13 cellular contexts compared by ENCODE assay signal in the genomic region with DNA sequence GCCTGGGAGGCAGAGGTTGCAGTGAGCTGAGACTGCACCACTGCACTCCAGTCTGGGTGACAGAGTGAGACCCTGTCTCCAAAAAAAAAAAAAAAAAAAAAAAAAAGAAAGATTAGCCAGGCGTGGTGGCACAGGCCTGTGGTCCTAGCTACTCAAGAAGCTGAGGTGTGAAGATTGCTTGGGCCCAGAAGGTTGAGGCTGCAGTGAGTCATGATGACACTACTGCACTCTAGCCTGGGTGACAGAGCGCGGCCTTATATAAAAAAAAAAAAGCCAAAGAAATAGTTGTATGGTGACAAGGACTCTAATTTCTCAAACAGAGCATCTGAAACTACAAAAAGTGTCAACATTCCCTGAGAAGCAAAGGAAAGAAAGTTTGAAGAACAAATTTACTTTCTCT. TPM values are rescaled to one million over a fixed set of nuclear protein-coding genes. Genes with fewer than 3 reads are reported as not detected.
DNase-seq lines count a peak whose midpoint lies in the region; ATAC-seq and TF ChIP-seq lines count a peak whose summit lies in the region.
"Had no signal": no experiment of that assay in that cellular context is flagged by ENCODE, and none has a peak within 500 bp of the region (broad histone marks: within the 10 kb centered on the region; RNA-seq: fewer than 3 reads in every experiment).

No MANE protein-coding gene starts in this region.

- H3K4me2 ChIP-seq in PC-9 = peak overlapping the region; percentile 47
- H3K4me2 ChIP-seq: GM23338 had no signal

- H3K27me3 ChIP-seq in PC-9 (ENCODE audit: insufficient read depth, low read depth) (no peaks in the 10 kb centered on the region), H7 (ENCODE audit: control insufficient read depth, insufficient read depth, low read length) (peaks cover 4% of the 10 kb centered on the region; the same call in 1 of the 2 replicates)
- H3K27me3 ChIP-seq: dorsolateral prefrontal cortex, suprapubic skin had no signal

- H3F3A ChIP-seq in PC-9 (ENCODE audit: insufficient read depth, low read depth) = peaks cover 54% of the 10 kb centered on the region

- H2AFZ ChIP-seq in PC-9 = no peak overlapping the region
- H2AFZ ChIP-seq: GM23338 had no signal

- H4K20me1 ChIP-seq in PC-9 (ENCODE audit: insufficient read depth) = no peaks in the 10 kb centered on the region

- H3K36me3 ChIP-seq in PC-9 (ENCODE audit: low read depth) = no peaks in the 10 kb centered on the region
- H3K36me3 ChIP-seq in H7 (replicated peaks; ENCODE audit: control insufficient read depth, insufficient read depth, low read length) = no peaks in the 10 kb centered on the region
- H3K36me3 ChIP-seq: suprapubic skin had no signal

- intact Hi-C loops in PC-9 (cut with micrococcal nuclease; ENCODE audit: unreplicated experiment) = no loop called here

- H3K9me2 ChIP-seq in PC-9 (ENCODE audit: insufficient read depth) = no peaks in the 10 kb centered on the region

- no peaks in the 10 kb centered on the region for H3K9me3 Mint-ChIP-seq in activated CD8-positive, alpha-beta memory T cell treated with anti-CD3 and anti-CD28 coated beads, Interleukin-2, amount 10 ng/mL, durations not matched to agents 7 days and 5 days (ENCODE audit: low read depth)
- no peaks in the 10 kb centered on the region for H3K9me3 Mint-ChIP-seq in activated naive CD8-positive, alpha-beta T cell treated with anti-CD3 and anti-CD28 coated beads, Interleukin-2, amount 50 U/mL, for 24 hours
- H3K9me3 Mint-ChIP-seq: GM23338 had no signal

- H3K4me1 Mint-ChIP-seq in activated CD8-positive, alpha-beta memory T cell treated with anti-CD3 and anti-CD28 coated beads, Interleukin-2, amount 10 ng/mL, durations not matched to agents 7 days and 5 days = peaks cover 56% of the 10 kb centered on the region
- peaks cover 48% of the 10 kb centered on the region for H3K4me1 Mint-ChIP-seq in activated naive CD8-positive, alpha-beta T cell treated with anti-CD3 and anti-CD28 coated beads, Interleukin-2, amount 50 U/mL, for 24 hours

- H3K4me1 ChIP-seq in PC-9 (replicated peaks; ENCODE audit: insufficient read depth) = peaks cover 60% of the 10 kb centered on the region

- DNase-seq in activated CD8-positive, alpha-beta memory T cell treated with anti-CD3 and anti-CD28 coated beads, Interleukin-2, amount 10 ng/mL, durations not matched to agents 7 days and 5 days = peak; percentile 76
- DNase-seq in activated CD8-positive, alpha-beta memory T cell treated with anti-CD3 and anti-CD28 coated beads for 24 hours = no peak
- DNase-seq in PC-9 = peak; percentile 53 to 91
- DNase-seq in activated naive CD8-positive, alpha-beta T cell treated with anti-CD3 and anti-CD28 coated beads, Interleukin-2, amount 50 U/mL, for 24 hours = peak; percentile 29
- DNase-seq in renal cortical epithelial cell (ENCODE audit: low read depth) = peak; percentile 34
- DNase-seq in H7 = no peak
- no peak for DNase-seq in NCI-H748 (lab: John Stamatoyannopoulos, UW; ENCODE audit: unreplicated experiment)
- no peak for DNase-seq in NCI-H82 treated with DMSO at 0.1 percent for 48 hours (lab: John Stamatoyannopoulos, UW; ENCODE audit: unreplicated experiment)
- DNase-seq: dorsolateral prefrontal cortex, KG1, NCI-H345 had no signal

- no TSS peak for BruUV-seq in PC-9 (replicated peaks; lab: Mats Ljungman, UMichigan)

- H3K79me2 ChIP-seq in PC-9 (ENCODE audit: low read depth) = peaks cover 21% of the 10 kb centered on the region

- H3K27me3 Mint-ChIP-seq in activated CD8-positive, alpha-beta memory T cell treated with anti-CD3 and anti-CD28 coated beads, Interleukin-2, amount 10 ng/mL, durations not matched to agents 7 days and 5 days = no peaks in the 10 kb centered on the region
- no peaks in the 10 kb centered on the region for H3K27me3 Mint-ChIP-seq in activated naive CD8-positive, alpha-beta T cell treated with anti-CD3 and anti-CD28 coated beads, Interleukin-2, amount 50 U/mL, for 24 hours

- H3K36me3 Mint-ChIP-seq in activated CD8-positive, alpha-beta memory T cell treated with anti-CD3 and anti-CD28 coated beads, Interleukin-2, amount 10 ng/mL, durations not matched to agents 7 days and 5 days = peaks cover 26% of the 10 kb centered on the region
- H3K36me3 Mint-ChIP-seq in activated naive CD8-positive, alpha-beta T cell treated with anti-CD3 and anti-CD28 coated beads, Interleukin-2, amount 50 U/mL, for 24 hours (ENCODE audit: low read depth) = no peaks in the 10 kb centered on the region

- peak overlapping the region; percentile 56 for H3K4me3 Mint-ChIP-seq in activated CD8-positive, alpha-beta memory T cell treated with anti-CD3 and anti-CD28 coated beads, Interleukin-2, amount 10 ng/mL, durations not matched to agents 7 days and 5 days
- no peak overlapping the region for H3K4me3 Mint-ChIP-seq in activated naive CD8-positive, alpha-beta T cell treated with anti-CD3 and anti-CD28 coated beads, Interleukin-2, amount 50 U/mL, for 24 hours
- H3K4me3 Mint-ChIP-seq: GM23338 had no signal

- H3K4me3 ChIP-seq in PC-9 (no peak overlapping the region), H7 (ENCODE audit: insufficient read depth, low read depth, low read length) (no peak overlapping the region)
- H3K4me3 ChIP-seq: dorsolateral prefrontal cortex, GM23338, suprapubic skin had no signal

- no peaks in the 10 kb centered on the region for H3K9me3 ChIP-seq in PC-9 (ENCODE audit: insufficient read depth, low read depth)
- H3K9me3 ChIP-seq: suprapubic skin had no signal

- peak overlapping the region; percentile 95 for H3K27ac Mint-ChIP-seq in activated CD8-positive, alpha-beta memory T cell treated with anti-CD3 and anti-CD28 coated beads, Interleukin-2, amount 10 ng/mL, durations not matched to agents 7 days and 5 days
- peak overlapping the region; percentile 50 for H3K27ac Mint-ChIP-seq in activated naive CD8-positive, alpha-beta T cell treated with anti-CD3 and anti-CD28 coated beads, Interleukin-2, amount 50 U/mL, for 24 hours
- H3K27ac Mint-ChIP-seq: GM23338 had no signal

- POLR2A ChIA-PET in PC-9 (lab: Charles Lee; ENCODE audit: unreplicated experiment) = interaction anchor here (0.6 to 0.7 kb wide), 2 partner anchors 13 to 206 kb away, joined by 5 to 7 read pairs; a partner anchor contains a TSS

- peak overlapping the region; percentile 87 for H3K27ac ChIP-seq in PC-9
- H3K27ac ChIP-seq: dorsolateral prefrontal cortex, suprapubic skin had no signal

- TF ChIP-seq CTCF in PC-9 (conservative IDR thresholded peaks at IDR 0.05) = no peak

- CTCF ChIA-PET in activated CD8-positive, alpha-beta memory T cell treated with anti-CD3 and anti-CD28 coated beads, Interleukin-2, amount 10 ng/mL, durations not matched to agents 7 days and 5 days (lab: Charles Lee) = interaction anchor here (0.9 to 2.6 kb wide), 4 partner anchors 9 to 83 kb away, joined by 3 to 6 read pairs (median 4); no protein-coding TSS in a partner anchor
- CTCF ChIA-PET in PC-9 (lab: Charles Lee) = no interaction called here

- peak; percentile 28 for ATAC-seq in activated CD8-positive, alpha-beta memory T cell treated with anti-CD3 and anti-CD28 coated beads, Interleukin-2, amount 10 ng/mL, durations not matched to agents 7 days and 5 days
- peak; percentile 67 for ATAC-seq in activated naive CD8-positive, alpha-beta T cell treated with anti-CD3 and anti-CD28 coated beads, Interleukin-2, amount 50 U/mL, for 24 hours
- ATAC-seq: GM23338 had no signal

RNA-seq across cellular contexts. Expression of a gene that starts 3.4 kb away (rescaled TPM):
- total RNA-seq in activated CD8-positive, alpha-beta memory T cell treated with anti-CD3 and anti-CD28 coated beads, Interleukin-2, amount 10 ng/mL, durations not matched to agents 7 days and 5 days = 10 to 100 TPM; 39.9 to 62.3 TPM
- total RNA-seq in PC-9 (2021) (5.7 and 7.4 TPM in 2 replicates), renal cortical epithelial cell (1.7 and 2.6 TPM in 2 replicates)
- total RNA-seq in H7 (2014; rRNA removed; shearing (Covaris generic)) = 0.94 and 2.7 TPM in 2 replicates

RNA-seq across cellular contexts. Expression of a gene that starts 12.9 kb away (rescaled TPM):
- total RNA-seq in activated CD8-positive, alpha-beta memory T cell treated with anti-CD3 and anti-CD28 coated beads, Interleukin-2, amount 10 ng/mL, durations not matched to agents 7 days and 5 days = 10 to 100 TPM; 39.4 to 46.1 TPM
- total RNA-seq in PC-9 (2021) (27.4 and 29.2 TPM in 2 replicates), renal cortical epithelial cell (8.5 and 14.9 TPM in 2 replicates)
- 44.0 and 45.0 TPM in 2 replicates for total RNA-seq in H7 (2014; rRNA removed; shearing (Covaris generic))

RNA-seq across cellular contexts. Expression of a gene that starts 28.4 kb away (rescaled TPM):
- 100 to 1,000 TPM; 110 to 111 TPM for total RNA-seq in activated CD8-positive, alpha-beta memory T cell treated with anti-CD3 and anti-CD28 coated beads, Interleukin-2, amount 10 ng/mL, durations not matched to agents 7 days and 5 days
- total RNA-seq in PC-9 (2021) (15.4 and 18.2 TPM in 2 replicates), renal cortical epithelial cell (15.8 and 18.7 TPM in 2 replicates)
- 6.6 and 6.7 TPM in 2 replicates for total RNA-seq in H7 (2014; rRNA removed; shearing (Covaris generic))

RNA-seq across cellular contexts. Expression of a gene that starts 48.4 kb away (rescaled TPM):
- 100 to 1,000 TPM; 114 to 131 TPM for total RNA-seq in activated CD8-positive, alpha-beta memory T cell treated with anti-CD3 and anti-CD28 coated beads, Interleukin-2, amount 10 ng/mL, durations not matched to agents 7 days and 5 days
- total RNA-seq in PC-9 (2021) (41.1 and 59.7 TPM in 2 replicates), renal cortical epithelial cell (88.0 and 171 TPM in 2 replicates)
- total RNA-seq in H7 (2014; rRNA removed; shearing (Covaris generic)) = 36.2 and 40.6 TPM in 2 replicates

RNA-seq across cellular contexts. Expression of a gene that starts 53.6 kb away (rescaled TPM):
- 10 to 100 TPM; 75.0 to 93.7 TPM for total RNA-seq in activated CD8-positive, alpha-beta memory T cell treated with anti-CD3 and anti-CD28 coated beads, Interleukin-2, amount 10 ng/mL, durations not matched to agents 7 days and 5 days
- total RNA-seq in PC-9 (2021) (6.2 and 9.3 TPM in 2 replicates), renal cortical epithelial cell (10.8 and 20.1 TPM in 2 replicates)
- 24.1 and 24.9 TPM in 2 replicates for total RNA-seq in H7 (2014; rRNA removed; shearing (Covaris generic))

Comparison
In these comparisons a context has a peak if more than half of its experiments do, and no peak if none do; other contexts are left out.
1. DNase-seq: peak in activated CD8-positive, alpha-beta memory T cell treated with anti-CD3 and anti-CD28 coated beads, Interleukin-2, amount 10 ng/mL, durations not matched to agents 7 days and 5 days (single experiment), PC-9 (2 of 2), activated naive CD8-positive, alpha-beta T cell treated with anti-CD3 and anti-CD28 coated beads, Interleukin-2, amount 50 U/mL, for 24 hours (single experiment) and renal cortical epithelial cell (single experiment); none in activated CD8-positive, alpha-beta memory T cell treated with anti-CD3 and anti-CD28 coated beads for 24 hours (single experiment), H7 (single experiment), NCI-H748 (single experiment) and NCI-H82 treated with DMSO at 0.1 percent for 48 hours (single experiment).